Comparison of ENCODE assay signal across 1 cellular context in genomic region chr18:28127763-28128737, GRCh38.
TF ChIP-seq lines count a peak whose summit lies in the region.

No MANE protein-coding gene starts in this region.

TF ChIP-seq in HepG2, 621 proteins besides CTCF, POLR2A, EP300 and RAD21 (continued from another document and continues in another):
- TF ChIP-seq TEAD3 (CRISPR knock-in tag; optimal IDR thresholded peaks at IDR 0.05; ENCODE audit: borderline replicate concordance) (peak; percentile 98), RARA (CRISPR knock-in tag; IDR thresholded peaks at IDR 0.05) (peak; percentile 99), FOXJ3 (CRISPR knock-in tag; IDR thresholded peaks at IDR 0.05; ENCODE audit: borderline replicate concordance) (peak; percentile 74; the same call in 1 of the 2 replicates), ZKSCAN5 (CRISPR knock-in tag; IDR thresholded peaks at IDR 0.05) (no peak), HDAC2 (CRISPR knock-in tag; IDR thresholded peaks at IDR 0.05) (peak; percentile 74), ZEB1 (IDR thresholded peaks at IDR 0.05; ENCODE audit: insufficient replicate concordance, low read depth) (peak; percentile 52), MEIS1 (CRISPR knock-in tag; IDR thresholded peaks at IDR 0.05; ENCODE audit: borderline replicate concordance) (peak; percentile 86), AHDC1 (CRISPR knock-in tag; IDR thresholded peaks at IDR 0.05; ENCODE audit: borderline replicate concordance) (peak; percentile 70; the same call in 1 of the 2 replicates), SMAD3 (CRISPR knock-in tag; IDR thresholded peaks at IDR 0.05) (peak; percentile 11; the same call in 1 of the 2 replicates), SPEN (CRISPR knock-in tag; IDR thresholded peaks at IDR 0.05; ENCODE audit: low read depth) (no peak; the same call in 1 of the 2 replicates), ZFP36L2 (CRISPR knock-in tag; IDR thresholded peaks at IDR 0.05) (no peak), ZNF572 (CRISPR knock-in tag; IDR thresholded peaks at IDR 0.05) (no peak), ZNF350 (CRISPR knock-in tag; IDR thresholded peaks at IDR 0.05; ENCODE audit: borderline replicate concordance, low read depth) (peak; percentile 68; the same call in 1 of the 2 replicates), ZBTB20 (CRISPR knock-in tag; IDR thresholded peaks at IDR 0.05; ENCODE audit: borderline replicate concordance, low read depth) (peak; percentile 47; the same call in 1 of the 2 replicates), PBX2 (CRISPR knock-in tag; IDR thresholded peaks at IDR 0.05) (peak; percentile 68), RERE (CRISPR knock-in tag; IDR thresholded peaks at IDR 0.05; ENCODE audit: low read depth) (peak; percentile 90), ZNF883 (CRISPR knock-in tag; IDR thresholded peaks at IDR 0.05; ENCODE audit: not compliant biosample characterization) (no peak), ATF3 (CRISPR knock-in tag; IDR thresholded peaks at IDR 0.05) (0 out of 2 replicates have a peak, but pooled peaks have one; percentile 33), ISL2 (CRISPR knock-in tag; IDR thresholded peaks at IDR 0.05) (peak; percentile 84), MED1 (CRISPR knock-in tag; IDR thresholded peaks at IDR 0.05) (peak; percentile 68), DPF2 (CRISPR knock-in tag; IDR thresholded peaks at IDR 0.05; ENCODE audit: borderline replicate concordance, low read depth) (peak; percentile 69), KDM2A (CRISPR knock-in tag; IDR thresholded peaks at IDR 0.05; ENCODE audit: borderline replicate concordance, low read depth) (0 out of 2 replicates have a peak, but pooled peaks have one; percentile 26), FOXA3 (CRISPR knock-in tag; IDR thresholded peaks at IDR 0.05) (peak; percentile 81), RXRB (CRISPR knock-in tag; IDR thresholded peaks at IDR 0.05; ENCODE audit: borderline replicate concordance) (peak; percentile 92), CREBL2 (CRISPR knock-in tag; IDR thresholded peaks at IDR 0.05; ENCODE audit: borderline replicate concordance) (no peak), HDAC1 (CRISPR knock-in tag; IDR thresholded peaks at IDR 0.05) (peak; percentile 21; the same call in 1 of the 2 replicates), MAFK (conservative IDR thresholded peaks at IDR 0.05 in 1 of 2, IDR thresholded peaks at IDR 0.05 in 1 of 2; ENCODE audit: low read length in 2 of 2) (peak; percentile 1 to 34; a peak in 1 of 4 replicates), HHEX (CRISPR knock-in tag; IDR thresholded peaks at IDR 0.05) (0 out of 2 replicates have a peak, but pooled peaks have one; percentile 50), SP5 (CRISPR knock-in tag; IDR thresholded peaks at IDR 0.05; ENCODE audit: borderline replicate concordance, low read depth) (peak; percentile 98), FOXA1 (IDR thresholded peaks at IDR 0.05) (no peak), FOXA1 (CRISPR knock-in tag; IDR thresholded peaks at IDR 0.05) (peak; percentile 61), JUND (CRISPR knock-in tag; IDR thresholded peaks at IDR 0.05) (0 out of 2 replicates have a peak, but pooled peaks have one; percentile 52), FOXK1 (CRISPR knock-in tag; IDR thresholded peaks at IDR 0.05; ENCODE audit: borderline replicate concordance, low read depth) (peak; percentile 75; the same call in 1 of the 2 replicates), HMG20A (CRISPR knock-in tag; IDR thresholded peaks at IDR 0.05; ENCODE audit: borderline replicate concordance) (peak; percentile 75; the same call in 1 of the 2 replicates), ZBTB1 (CRISPR knock-in tag; IDR thresholded peaks at IDR 0.05; ENCODE audit: borderline replicate concordance) (no peak), ZNF280D (CRISPR knock-in tag; IDR thresholded peaks at IDR 0.05) (0 out of 2 replicates have a peak, but pooled peaks have one; percentile 56), ZSCAN9 (CRISPR knock-in tag; IDR thresholded peaks at IDR 0.05; ENCODE audit: borderline replicate concordance) (peak; percentile 24; the same call in 1 of the 2 replicates), PHF21A (CRISPR knock-in tag; IDR thresholded peaks at IDR 0.05) (peak; percentile 55; the same call in 1 of the 2 replicates), TCF7L2 (IDR thresholded peaks at IDR 0.05; ENCODE audit: low read depth, low read length) (0 out of 2 replicates have a peak, but pooled peaks have one; percentile 19), ZNF337 (CRISPR knock-in tag; IDR thresholded peaks at IDR 0.05; ENCODE audit: borderline replicate concordance, low read depth) (no peak), GFI1 (CRISPR knock-in tag; IDR thresholded peaks at IDR 0.05; ENCODE audit: borderline replicate concordance) (peak; percentile 73), MEIS2 (CRISPR knock-in tag; IDR thresholded peaks at IDR 0.05) (peak; percentile 98), SRF (IDR thresholded peaks at IDR 0.05; ENCODE audit: low read depth, low read length) (peak; percentile 60; the same call in 1 of the 2 replicates), MTA3 (CRISPR knock-in tag; IDR thresholded peaks at IDR 0.05) (no peak)
- TF ChIP-seq, protein P1, sequence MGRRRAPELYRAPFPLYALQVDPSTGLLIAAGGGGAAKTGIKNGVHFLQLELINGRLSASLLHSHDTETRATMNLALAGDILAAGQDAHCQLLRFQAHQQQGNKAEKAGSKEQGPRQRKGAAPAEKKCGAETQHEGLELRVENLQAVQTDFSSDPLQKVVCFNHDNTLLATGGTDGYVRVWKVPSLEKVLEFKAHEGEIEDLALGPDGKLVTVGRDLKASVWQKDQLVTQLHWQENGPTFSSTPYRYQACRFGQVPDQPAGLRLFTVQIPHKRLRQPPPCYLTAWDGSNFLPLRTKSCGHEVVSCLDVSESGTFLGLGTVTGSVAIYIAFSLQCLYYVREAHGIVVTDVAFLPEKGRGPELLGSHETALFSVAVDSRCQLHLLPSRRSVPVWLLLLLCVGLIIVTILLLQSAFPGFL (CRISPR knock-in tag; IDR thresholded peaks at IDR 0.05) = no peak
- TF ChIP-seq, protein P2, sequence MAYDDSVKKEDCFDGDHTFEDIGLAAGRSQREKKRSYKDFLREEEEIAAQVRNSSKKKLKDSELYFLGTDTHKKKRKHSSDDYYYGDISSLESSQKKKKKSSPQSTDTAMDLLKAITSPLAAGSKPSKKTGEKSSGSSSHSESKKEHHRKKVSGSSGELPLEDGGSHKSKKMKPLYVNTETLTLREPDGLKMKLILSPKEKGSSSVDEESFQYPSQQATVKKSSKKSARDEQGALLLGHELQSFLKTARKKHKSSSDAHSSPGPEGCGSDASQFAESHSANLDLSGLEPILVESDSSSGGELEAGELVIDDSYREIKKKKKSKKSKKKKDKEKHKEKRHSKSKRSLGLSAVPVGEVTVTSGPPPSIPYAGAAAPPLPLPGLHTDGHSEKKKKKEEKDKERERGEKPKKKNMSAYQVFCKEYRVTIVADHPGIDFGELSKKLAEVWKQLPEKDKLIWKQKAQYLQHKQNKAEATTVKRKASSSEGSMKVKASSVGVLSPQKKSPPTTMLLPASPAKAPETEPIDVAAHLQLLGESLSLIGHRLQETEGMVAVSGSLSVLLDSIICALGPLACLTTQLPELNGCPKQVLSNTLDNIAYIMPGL (CRISPR knock-in tag; IDR thresholded peaks at IDR 0.05; ENCODE audit: borderline replicate concordance in 1 of 2, low read depth in 1 of 2) = no peak
